ENCODE assay signal across 16 cellular contexts in genomic region chr7:19024261-19024660, GRCh38.
DNase-seq lines count a peak whose midpoint lies in the region; ATAC-seq and TF ChIP-seq lines count a peak whose summit lies in the region.
"Had no signal": no experiment of that assay in that cellular context is flagged by ENCODE, and none has a peak within 500 bp of the region (broad histone marks: within the 10 kb centered on the region; RNA-seq: fewer than 3 reads in every experiment).

No MANE protein-coding gene starts in this region.

- BruUV-seq in OCI-LY7 (replicated peaks; lab: Mats Ljungman, UMichigan) = no TSS peak

- 69 to 76% methylated on average over 4 of the region's 4 CpGs for WGBS in thyroid gland, 2 donors

- TF ChIP-seq POLR2A in thyroid gland (IDR thresholded peaks at IDR 0.05) = no peak

- H2AFZ ChIP-seq in OCI-LY7 (ENCODE audit: low read length) = no peak overlapping the region

- intact Hi-C loops in thyroid gland (cut with DNase I) (no loop called here), lower lobe of right lung (cut with DNase I) (no loop called here), OCI-LY7 (cut with micrococcal nuclease; ENCODE audit: unreplicated experiment) (no loop called here)

- no peak overlapping the region for H3K4me2 ChIP-seq in OCI-LY7 (ENCODE audit: low read length)

- no peak overlapping the region for H3K9ac ChIP-seq in adipocyte (ENCODE audit: low read length)

- H3K4me1 ChIP-seq in adipocyte (ENCODE audit: control insufficient read depth, insufficient read depth, low read length) (peaks cover 12% of the 10 kb centered on the region), thyroid gland (no peaks in the 10 kb centered on the region), lower lobe of right lung (no peaks in the 10 kb centered on the region), OCI-LY7 (ENCODE audit: insufficient read depth, low read length, poor library complexity, severe bottlenecking) (no peaks in the 10 kb centered on the region)
- H3K4me1 ChIP-seq: adrenal gland had no signal

- POLR2A ChIA-PET in OCI-LY7 (lab: Charles Lee) = no interaction called here

- H3K79me2 ChIP-seq in OCI-LY7 (ENCODE audit: insufficient read depth, low read depth, low read length) = no peaks in the 10 kb centered on the region

- no peak for ATAC-seq in lower lobe of right lung

- H3K27ac ChIP-seq in thyroid gland (no peak overlapping the region), lower lobe of right lung (no peak overlapping the region), OCI-LY7 (ENCODE audit: low read depth, low read length, poor library complexity, severe bottlenecking) (no peak overlapping the region)
- H3K27ac ChIP-seq: adrenal gland, HL-60 had no signal

- H3K9me3 ChIP-seq in adipocyte (ENCODE audit: control insufficient read depth, low read length) (no peaks in the 10 kb centered on the region), thyroid gland (no peaks in the 10 kb centered on the region), lower lobe of right lung (no peaks in the 10 kb centered on the region), OCI-LY7 (ENCODE audit: low read length) (no peaks in the 10 kb centered on the region)
- H3K9me3 ChIP-seq: adrenal gland had no signal

- H3K4me3 ChIP-seq in adipocyte (ENCODE audit: low read length) = no peak overlapping the region
- H3K4me3 ChIP-seq in fibroblast of the aortic adventitia (ENCODE audit: low read depth, low read length) = no peak overlapping the region
- H3K4me3 ChIP-seq in retinal pigment epithelial cell (ENCODE audit: low read length) = no peak overlapping the region
- no peak overlapping the region for H3K4me3 ChIP-seq in thyroid gland (replicated peaks in 1 of 3)
- H3K4me3 ChIP-seq in lower lobe of right lung = no peak overlapping the region
- H3K4me3 ChIP-seq in OCI-LY7 (ENCODE audit: low read depth, low read length, poor library complexity, severe bottlenecking) = no peak overlapping the region
- H3K4me3 ChIP-seq: adrenal gland had no signal

- H3K36me3 ChIP-seq in adipocyte (ENCODE audit: control insufficient read depth, insufficient read depth, low read length, severe bottlenecking) (no peaks in the 10 kb centered on the region), thyroid gland (no peaks in the 10 kb centered on the region), lower lobe of right lung (no peaks in the 10 kb centered on the region), OCI-LY7 (ENCODE audit: insufficient read depth, low read length) (no peaks in the 10 kb centered on the region)
- H3K36me3 ChIP-seq: adrenal gland had no signal

- TF ChIP-seq CTCF in fibroblast of the aortic adventitia (IDR thresholded peaks at IDR 0.05; ENCODE audit: insufficient read depth, low read length) (no peak), retinal pigment epithelial cell (conservative IDR thresholded peaks at IDR 0.05; ENCODE audit: low read depth, low read length) (no peak), thyroid gland (IDR thresholded peaks at IDR 0.05) (no peak), lower lobe of right lung (IDR thresholded peaks at IDR 0.05) (no peak), OCI-LY7 (conservative IDR thresholded peaks at IDR 0.05; ENCODE audit: low read length) (no peak)

- H3K27me3 ChIP-seq in adipocyte (replicated peaks; ENCODE audit: control insufficient read depth, insufficient read depth, low read length) (no peaks in the 10 kb centered on the region), thyroid gland (no peaks in the 10 kb centered on the region), lower lobe of right lung (ENCODE audit: low read depth) (no peaks in the 10 kb centered on the region)
- H3K27me3 ChIP-seq: adrenal gland had no signal

- peak; percentile 67 for DNase-seq in GM03348 (ENCODE audit: low spot score)
- DNase-seq in adipocyte (ENCODE audit: low read depth) = peak; percentile 84
- peak; percentile 86 for DNase-seq in fibroblast of the aortic adventitia (ENCODE audit: low read depth)
- DNase-seq in retinal pigment epithelial cell (ENCODE audit: low read depth) = peak; percentile 44
- DNase-seq in thyroid gland = no peak
- DNase-seq in lower lobe of right lung = no peak
- no peak for DNase-seq in OCI-LY7 (ENCODE audit: low spot score)
- no peak for DNase-seq in NCI-H526 (lab: John Stamatoyannopoulos, UW)
- DNase-seq: activated CD4-positive, alpha-beta memory T cell treated with anti-CD3 and anti-CD28 coated beads for 36 hours; adrenal gland; DMS79 treated with DMSO at 0.1 percent for 48 hours; NCI-H1694; NCI-H82; SHP77 treated with DMSO at 0.1 percent for 48 hours; stimulated activated CD4-positive, alpha-beta T cell treated with anti-CD3 and anti-CD28 coated beads, Interleukin-2, amount 100 ng/mL, for 24 hours had no signal

- H4K20me1 ChIP-seq in OCI-LY7 (ENCODE audit: insufficient read depth, low read length) = no peaks in the 10 kb centered on the region

- CTCF ChIA-PET in OCI-LY7 (lab: Charles Lee; ENCODE audit: unreplicated experiment) = no interaction called here

- H3K9me2 ChIP-seq in OCI-LY7 (ENCODE audit: insufficient read depth, low read length) = no peaks in the 10 kb centered on the region

Comparison
In these comparisons a context has a peak if more than half of its experiments do, and no peak if none do; other contexts are left out.
1. DNase-seq: peak in GM03348 (single experiment), adipocyte (single experiment), fibroblast of the aortic adventitia (single experiment) and retinal pigment epithelial cell (single experiment); none in thyroid gland (0 of 2), lower lobe of right lung (single experiment), OCI-LY7 (single experiment) and NCI-H526 (0 of 2).